Comparison of ENCODE assay signal across 7 cellular contexts in genomic region chr12:49345048-49345839, GRCh38. TPM values are rescaled to one million over a fixed set of nuclear protein-coding genes. Genes with fewer than 3 reads are reported as not detected.
DNase-seq lines count a peak whose midpoint lies in the region; ATAC-seq, FAIRE-seq and TF ChIP-seq lines count a peak whose summit lies in the region.
"Had no signal": no experiment of that assay in that cellular context is flagged by ENCODE, and none has a peak within 500 bp of the region (broad histone marks: within the 10 kb centered on the region; RNA-seq: fewer than 3 reads in every experiment).

No MANE protein-coding gene starts in this region.

- H3K27me3 ChIP-seq in HUES48 (ENCODE audit: control insufficient read depth, insufficient read depth, low read length) (peaks cover 95% of the 10 kb centered on the region), rectal smooth muscle tissue (ENCODE audit: control insufficient read depth, insufficient read depth, low read length) (peaks cover 48% of the 10 kb centered on the region), small intestine (ENCODE audit: control insufficient read depth in 2 of 2, insufficient read depth in 2 of 2, low read length in 2 of 2) (peaks cover 0 to 19% of the 10 kb centered on the region in 2 donors)

- H3K4me3 ChIP-seq in AG04449 (ENCODE audit: low read depth, low read length) = peak overlapping the region; percentile 49
- H3K4me3 ChIP-seq in HUES48 (ENCODE audit: low read depth, low read length) = peak overlapping the region; percentile 50; the same call in 1 of the 2 replicates
- peak overlapping the region; percentile 61 for H3K4me3 ChIP-seq in rectal smooth muscle tissue (ENCODE audit: low read length)
- peak overlapping the region in 1 of 2 donors; percentile 49 for H3K4me3 ChIP-seq in small intestine (ENCODE audit: low read depth in 1 of 2, low read length in 2 of 2)
- H3K4me3 ChIP-seq: HAP-1 had no signal

- 1 to 2% (median 1%) methylated on average over 45 to 71 of the region's 71 CpGs for WGBS in small intestine, 3 donors

- H3K36me3 ChIP-seq in HUES48 (ENCODE audit: control insufficient read depth, insufficient read depth, low read length) (no peaks in the 10 kb centered on the region), rectal smooth muscle tissue (ENCODE audit: control insufficient read depth, insufficient read depth, low read length) (no peaks in the 10 kb centered on the region), small intestine (ENCODE audit: control insufficient read depth in 2 of 2, insufficient read depth in 2 of 2, low read length in 2 of 2) (no peaks in the 10 kb centered on the region)
- H3K36me3 ChIP-seq: HAP-1 had no signal

- H3K9me3 ChIP-seq in HUES48 (ENCODE audit: control insufficient read depth, insufficient read depth, low read length) (no peaks in the 10 kb centered on the region), small intestine (ENCODE audit: control insufficient read depth, low read depth) (no peaks in the 10 kb centered on the region)
- H3K9me3 ChIP-seq: HAP-1 had no signal

- H3K4me1 ChIP-seq in HUES48 (ENCODE audit: control insufficient read depth, insufficient read depth, low read length) (peaks cover 32% of the 10 kb centered on the region), rectal smooth muscle tissue (ENCODE audit: control insufficient read depth, insufficient read depth, low read length) (peaks cover 28% of the 10 kb centered on the region), small intestine (ENCODE audit: control insufficient read depth in 2 of 2, insufficient read depth in 1 of 2, low read depth in 1 of 2, low read length in 1 of 2) (peaks cover 6 to 14% of the 10 kb centered on the region in 2 donors)

- FAIRE-seq in small intestine (lab: Jason Lieb, UNC) = no peak

- CTCF ChIA-PET in AG04449 (lab: Yijun Ruan, JAX) = interaction anchor here (0.7 to 26.7 kb wide), 8 partner anchors 9 to 236 kb away, joined by 3 to 1125 read pairs (median 89); partner anchors contain the start of genes C1QL4 and PRPH

- POLR2A ChIA-PET in AG04449 (lab: Yijun Ruan, JAX) = no interaction called here

- no peak for ATAC-seq in GM21367 (IDR thresholded peaks at IDR 0.05; ENCODE audit: unreplicated experiment)

- no peak for TF ChIP-seq CTCF in AG04449 (IDR thresholded peaks at IDR 0.05; ENCODE audit: insufficient read depth, low read length, missing control alignments)

- DNase-seq in AG04449 (ENCODE audit: low read depth, low spot score) (no peak), dermis blood vessel endothelial cell (peak; percentile 16), small intestine (no peak)

- H3K9ac ChIP-seq in HUES48 (ENCODE audit: low read depth, low read length) (no peak overlapping the region), rectal smooth muscle tissue (ENCODE audit: low read length) (no peak overlapping the region)

- H3K27ac ChIP-seq in HUES48 (ENCODE audit: low read depth, low read length) = no peak overlapping the region
- H3K27ac ChIP-seq in rectal smooth muscle tissue (ENCODE audit: low read depth, low read length) = no peak overlapping the region
- no peak overlapping the region for H3K27ac ChIP-seq in small intestine (ENCODE audit: low read depth in 1 of 2, low read length in 1 of 2)

RNA-seq across cellular contexts. Expression of gene DNAJC22, which starts 1.4 kb away (rescaled TPM):
- total RNA-seq in dermis blood vessel endothelial cell = 0.85 and 1.1 TPM in 2 replicates
- 10 to 100 TPM; 14.9 to 25.3 (median 16.3) TPM for polyA plus RNA-seq in small intestine

RNA-seq across cellular contexts. Expression of gene C1QL4, which starts 8.3 kb away (rescaled TPM):
- total RNA-seq in dermis blood vessel endothelial cell = under 0.01 TPM in 1 of 2 replicates, not detected in the other
- under 1 TPM in 1 of 3 donors, not detected in 2; 0.07 TPM for polyA plus RNA-seq in small intestine

RNA-seq across cellular contexts. Expression of gene SPATS2, which starts 22.0 kb away (rescaled TPM):
- 23.0 and 30.2 TPM in 2 replicates for total RNA-seq in dermis blood vessel endothelial cell
- polyA plus RNA-seq in small intestine = 10 to 100 TPM; 11.9 to 14.4 (median 14.3) TPM

RNA-seq across cellular contexts. Expression of gene TROAP, which starts 22.2 kb away (rescaled TPM):
- total RNA-seq in dermis blood vessel endothelial cell = 4.3 and 14.6 TPM in 2 replicates
- polyA plus RNA-seq in small intestine = 10 to 100 TPM in 1 of 3 donors, 1 to 10 TPM in 1, not detected in 1; 1.3 to 29.5 TPM

RNA-seq across cellular contexts. Expression of gene PRPH, which starts 50.3 kb away (rescaled TPM):
- total RNA-seq in dermis blood vessel endothelial cell = not detected in 2 replicates
- 10 to 100 TPM in 1 of 3 donors, not detected in 2; 89.9 TPM for polyA plus RNA-seq in small intestine
